Comparison of ENCODE assay signal across 19 cellular contexts in genomic region chr14:74875204-74875603, GRCh38. TPM values are rescaled to one million over a fixed set of nuclear protein-coding genes. Genes with fewer than 3 reads are reported as not detected.
DNase-seq lines count a peak whose midpoint lies in the region; ATAC-seq, FAIRE-seq and TF ChIP-seq lines count a peak whose summit lies in the region.
"Had no signal": no experiment of that assay in that cellular context is flagged by ENCODE, and none has a peak within 500 bp of the region (broad histone marks: within the 10 kb centered on the region; RNA-seq: fewer than 3 reads in every experiment).

No MANE protein-coding gene starts in this region.

- no peak overlapping the region for H3K9ac ChIP-seq in kidney (ENCODE audit: low read length in 2 of 2)

- CTCF ChIA-PET in CD4-positive, alpha-beta T cell (lab: Charles Lee): interaction anchor here (0.9 kb wide), 1 partner anchor 31 kb away, joined by 4 read pairs; no protein-coding TSS in a partner anchor
- CTCF ChIA-PET in HEK293 (lab: Yijun Ruan, JAX) (interaction anchor here (0.7 to 6.8 kb wide), 4 partner anchors 14 to 410 kb away, joined by 3 to 49 read pairs (median 4); no protein-coding TSS in a partner anchor), Calu3 (lab: Charles Lee) (interaction anchor here (1.6 kb wide), 1 partner anchor 14 kb away, joined by 5 read pairs; no protein-coding TSS in a partner anchor)
- CTCF ChIA-PET in activated CD4-positive, alpha-beta T cell treated with anti-CD3 and anti-CD28 coated beads, Interleukin-2, amount 10 ng/mL, durations not matched to agents 7 days and 5 days (lab: Charles Lee): interaction anchor here (1.2 to 7.7 kb wide), 3 partner anchors 14 to 59 kb away, joined by 3 to 66 read pairs (median 3); no protein-coding TSS in a partner anchor

- no peak for ATAC-seq in CD4-positive, alpha-beta T cell (ENCODE audit: poor library complexity)
- ATAC-seq in naive thymus-derived CD8-positive, alpha-beta T cell: no peak

- intact Hi-C loops in CD4-positive, alpha-beta T cell (cut with DNase I, micrococcal nuclease): no loop called here
- intact Hi-C loops in Calu3 (cut with micrococcal nuclease; ENCODE audit: unreplicated experiment): no loop called here
- intact Hi-C loops in kidney (cut with DNase I): no loop called here

- peak overlapping the region; percentile 6 for H3K27ac Mint-ChIP-seq in CD4-positive, alpha-beta T cell
- H3K27ac Mint-ChIP-seq in activated naive CD8-positive, alpha-beta T cell: peak overlapping the region; percentile 85
- H3K27ac Mint-ChIP-seq in naive thymus-derived CD8-positive, alpha-beta T cell: peak overlapping the region in 9 of 10 donors; percentile 58 to 95 (median 75)
- no peak overlapping the region for H3K27ac Mint-ChIP-seq in activated CD4-positive, alpha-beta T cell treated with anti-CD3 and anti-CD28 coated beads, Interleukin-2, amount 10 ng/mL, durations not matched to agents 7 days and 5 days
- no peak overlapping the region for H3K27ac Mint-ChIP-seq in Calu3 (ENCODE audit: unreplicated experiment)

- no peaks in the 10 kb centered on the region for H3K36me3 ChIP-seq in HEK293 (ENCODE audit: control insufficient read depth in 2 of 2, insufficient read depth in 1 of 2, low read length in 2 of 2)
- H3K36me3 ChIP-seq in kidney (ENCODE audit: control insufficient read depth in 1 of 2, insufficient read depth in 2 of 2, low read length in 2 of 2): no peaks in the 10 kb centered on the region

- no peak for TF ChIP-seq CTCF in CD4-positive, alpha-beta T cell (IDR thresholded peaks at IDR 0.05)
- TF ChIP-seq CTCF in HEK293 (tag by site-specific recombination; IDR thresholded peaks at IDR 0.05) (no peak), Calu3 (IDR thresholded peaks at IDR 0.05; ENCODE audit: unreplicated experiment) (no peak), kidney (IDR thresholded peaks at IDR 0.05; ENCODE audit: borderline replicate concordance, extremely low read depth, insufficient read depth) (no peak), D721Med (IDR thresholded peaks at IDR 0.05; ENCODE audit: insufficient read depth, missing control alignments) (no peak)

- no peaks in the 10 kb centered on the region for H3K4me1 ChIP-seq in HEK293 (ENCODE audit: control insufficient read depth, insufficient read depth, low read length)
- no peaks in the 10 kb centered on the region for H3K4me1 ChIP-seq in kidney (ENCODE audit: control insufficient read depth in 1 of 2, insufficient read depth in 1 of 2, low read depth in 1 of 2, low read length in 2 of 2)

- H3K4me1 Mint-ChIP-seq in CD4-positive, alpha-beta T cell (ENCODE audit: low read depth): peaks cover 32% of the 10 kb centered on the region
- H3K4me1 Mint-ChIP-seq in activated naive CD8-positive, alpha-beta T cell (ENCODE audit: low read depth): peaks cover 30% of the 10 kb centered on the region
- H3K4me1 Mint-ChIP-seq in naive thymus-derived CD8-positive, alpha-beta T cell: peaks cover 21 to 50% (median 35%) of the 10 kb centered on the region in 4 donors
- H3K4me1 Mint-ChIP-seq in activated CD4-positive, alpha-beta T cell treated with anti-CD3 and anti-CD28 coated beads, Interleukin-2, amount 10 ng/mL, durations not matched to agents 7 days and 5 days: peaks cover 23% of the 10 kb centered on the region
- H3K4me1 Mint-ChIP-seq in Calu3 (ENCODE audit: low read depth, unreplicated experiment): no peaks in the 10 kb centered on the region

- H3K27me3 ChIP-seq in CD4-positive, alpha-beta T cell (ENCODE audit: control insufficient read depth, insufficient read depth, low read length): no peaks in the 10 kb centered on the region

- H3K4me3 Mint-ChIP-seq in CD4-positive, alpha-beta T cell: peak overlapping the region; percentile 25
- peak overlapping the region; percentile 64 for H3K4me3 Mint-ChIP-seq in activated naive CD8-positive, alpha-beta T cell
- H3K4me3 Mint-ChIP-seq in naive thymus-derived CD8-positive, alpha-beta T cell: peak overlapping the region; percentile 62 to 79 (median 72)
- H3K4me3 Mint-ChIP-seq in activated CD4-positive, alpha-beta T cell treated with anti-CD3 and anti-CD28 coated beads, Interleukin-2, amount 10 ng/mL, durations not matched to agents 7 days and 5 days: no peak overlapping the region
- H3K4me3 Mint-ChIP-seq in Calu3 (ENCODE audit: low read depth, unreplicated experiment): no peak overlapping the region

- H3K36me3 Mint-ChIP-seq in CD4-positive, alpha-beta T cell (ENCODE audit: low read depth): no peaks in the 10 kb centered on the region
- H3K36me3 Mint-ChIP-seq in activated naive CD8-positive, alpha-beta T cell: no peaks in the 10 kb centered on the region
- no peaks in the 10 kb centered on the region for H3K36me3 Mint-ChIP-seq in naive thymus-derived CD8-positive, alpha-beta T cell
- H3K36me3 Mint-ChIP-seq in activated CD4-positive, alpha-beta T cell treated with anti-CD3 and anti-CD28 coated beads, Interleukin-2, amount 10 ng/mL, durations not matched to agents 7 days and 5 days (ENCODE audit: low read depth): no peaks in the 10 kb centered on the region
- H3K36me3 Mint-ChIP-seq in Calu3 (ENCODE audit: insufficient read depth, unreplicated experiment): no peaks in the 10 kb centered on the region
- H3K36me3 Mint-ChIP-seq: IgD-negative memory B cell had no signal

- H3K9me3 ChIP-seq in CD4-positive, alpha-beta T cell (ENCODE audit: control insufficient read depth, low read length): no peaks in the 10 kb centered on the region
- H3K9me3 ChIP-seq in HEK293 (ENCODE audit: control insufficient read depth, insufficient read depth, low read depth, low read length) (no peaks in the 10 kb centered on the region), kidney (ENCODE audit: control insufficient read depth in 1 of 2, low read length in 2 of 2) (no peaks in the 10 kb centered on the region)

- FAIRE-seq in kidney (lab: Jason Lieb, UNC): no peak
- no peak for FAIRE-seq in D721Med (lab: Jason Lieb, UNC)
- FAIRE-seq: H1 had no signal

- no peaks in the 10 kb centered on the region for H3K27me3 Mint-ChIP-seq in CD4-positive, alpha-beta T cell
- no peaks in the 10 kb centered on the region for H3K27me3 Mint-ChIP-seq in activated naive CD8-positive, alpha-beta T cell
- no peaks in the 10 kb centered on the region for H3K27me3 Mint-ChIP-seq in naive thymus-derived CD8-positive, alpha-beta T cell
- no peaks in the 10 kb centered on the region for H3K27me3 Mint-ChIP-seq in activated CD4-positive, alpha-beta T cell treated with anti-CD3 and anti-CD28 coated beads, Interleukin-2, amount 10 ng/mL, durations not matched to agents 7 days and 5 days
- no peaks in the 10 kb centered on the region for H3K27me3 Mint-ChIP-seq in Calu3 (ENCODE audit: unreplicated experiment)
- H3K27me3 Mint-ChIP-seq: IgD-negative memory B cell had no signal

- H3K9me3 Mint-ChIP-seq in CD4-positive, alpha-beta T cell: no peaks in the 10 kb centered on the region
- no peaks in the 10 kb centered on the region for H3K9me3 Mint-ChIP-seq in activated naive CD8-positive, alpha-beta T cell (ENCODE audit: low read depth)
- no peaks in the 10 kb centered on the region for H3K9me3 Mint-ChIP-seq in naive thymus-derived CD8-positive, alpha-beta T cell
- no peaks in the 10 kb centered on the region for H3K9me3 Mint-ChIP-seq in activated CD4-positive, alpha-beta T cell treated with anti-CD3 and anti-CD28 coated beads, Interleukin-2, amount 10 ng/mL, durations not matched to agents 7 days and 5 days
- no peaks in the 10 kb centered on the region for H3K9me3 Mint-ChIP-seq in Calu3 (ENCODE audit: low read depth, unreplicated experiment)
- H3K9me3 Mint-ChIP-seq: IgD-negative memory B cell had no signal

- no peak overlapping the region for H3K4me3 ChIP-seq in HEK293 (ENCODE audit: low read depth, low read length)
- H3K4me3 ChIP-seq in kidney (ENCODE audit: low read length in 2 of 2): no peak overlapping the region

- no peak overlapping the region for H3K27ac ChIP-seq in CD4-positive, alpha-beta T cell (ENCODE audit: low read depth, low read length)
- H3K27ac ChIP-seq in HEK293 (ENCODE audit: extremely low read depth, low read depth, low read length) (no peak overlapping the region), kidney (ENCODE audit: low read depth in 2 of 2, low read length in 2 of 2) (no peak overlapping the region)
- H3K27ac ChIP-seq: RWPE1 had no signal

- POLR2A ChIA-PET in CD4-positive, alpha-beta T cell (lab: Charles Lee): interaction anchor here (0.7 to 1.4 kb wide), 2 partner anchors 113 to 202 kb away, joined by 3 read pairs; no protein-coding TSS in a partner anchor
- POLR2A ChIA-PET in HEK293 (lab: Yijun Ruan, JAX): no interaction called here
- POLR2A ChIA-PET in naive thymus-derived CD8-positive, alpha-beta T cell (lab: Charles Lee): interaction anchor here (1.1 to 1.7 kb wide), 3 partner anchors 14 to 39 kb away, joined by 3 to 13 read pairs (median 3); no protein-coding TSS in a partner anchor
- POLR2A ChIA-PET in activated CD4-positive, alpha-beta T cell treated with anti-CD3 and anti-CD28 coated beads, Interleukin-2, amount 10 ng/mL, durations not matched to agents 7 days and 5 days (lab: Charles Lee): interaction anchor here (0.6 kb wide), 1 partner anchor 67 kb away, joined by 4 read pairs; no protein-coding TSS in a partner anchor

- DNase-seq in CD4-positive, alpha-beta T cell: no peak
- DNase-seq in naive thymus-derived CD8-positive, alpha-beta T cell: no peak
- DNase-seq in activated CD4-positive, alpha-beta T cell treated with anti-CD3 and anti-CD28 coated beads, Interleukin-2, amount 10 ng/mL, durations not matched to agents 7 days and 5 days: no peak
- DNase-seq in Calu3 (no peak), kidney (no peak), D721Med (ENCODE audit: insufficient read length, low spot score) (no peak)
- DNase-seq: ACHN, DMS 273 treated with DMSO at 0.1 percent for 48 hours, MV-4-11, NCI-H1417, NCI-H1930, NCI-H2171, NCI-H446, NCI-H748 treated with DMSO at 0.1 percent for 48 hours had no signal

- no TSS peak for BruUV-seq in Calu3 (replicated peaks; lab: Mats Ljungman, UMichigan)

RNA-seq across cellular contexts. Expression of gene PROX2, which starts 0.7 kb away (rescaled TPM):
- total RNA-seq in CD4-positive, alpha-beta T cell: under 1 TPM in 1 of 2 experiments, not detected in 1; 0.25 TPM
- under 1 TPM; 0.52 to 0.75 TPM for total RNA-seq in naive thymus-derived CD8-positive, alpha-beta T cell
- polyA plus RNA-seq in naive thymus-derived CD8-positive, alpha-beta T cell: under 1 TPM; 0.12 to 0.50 (median 0.22) TPM
- not detected for total RNA-seq in activated CD4-positive, alpha-beta T cell treated with anti-CD3 and anti-CD28 coated beads, Interleukin-2, amount 10 ng/mL, durations not matched to agents 7 days and 5 days
- total RNA-seq in Calu3 (2022) (not detected in 2 replicates), kidney (not detected)
- polyA plus RNA-seq in kidney (ENCODE audit: insufficient read depth, low read depth, low replicate concordance): not detected
- total RNA-seq: H1 had no signal
- polyA plus RNA-seq: IgD-negative memory B cell had no signal

RNA-seq across cellular contexts. Expression of gene DLST, which starts 6.5 kb away (rescaled TPM):
- total RNA-seq in CD4-positive, alpha-beta T cell: 100 to 1,000 TPM; 162 to 170 TPM
- total RNA-seq in naive thymus-derived CD8-positive, alpha-beta T cell: 100 to 1,000 TPM; 118 to 120 TPM
- 1 to 10 TPM; 8.8 to 9.3 (median 8.9) TPM for polyA plus RNA-seq in naive thymus-derived CD8-positive, alpha-beta T cell
- total RNA-seq in activated CD4-positive, alpha-beta T cell treated with anti-CD3 and anti-CD28 coated beads, Interleukin-2, amount 10 ng/mL, durations not matched to agents 7 days and 5 days: 100 to 1,000 TPM in 1 of 2 experiments, 10 to 100 TPM in 1; 92.6 to 106 TPM
- total RNA-seq in Calu3 (2022): 84.2 and 89.1 TPM in 2 replicates
- total RNA-seq in kidney: 98.6 TPM
- 112 TPM for polyA plus RNA-seq in kidney (ENCODE audit: insufficient read depth, low read depth, low replicate concordance)

RNA-seq across cellular contexts. Expression of gene RPS6KL1, which starts 47.9 kb away (rescaled TPM):
- total RNA-seq in CD4-positive, alpha-beta T cell: 10 to 100 TPM; 12.5 to 12.7 TPM
- 1 to 10 TPM; 3.8 to 6.4 TPM for total RNA-seq in naive thymus-derived CD8-positive, alpha-beta T cell
- 1 to 10 TPM in 2 of 3 donors, under 1 TPM in 1; 0.50 to 3.6 (median 1.7) TPM for polyA plus RNA-seq in naive thymus-derived CD8-positive, alpha-beta T cell
- 1 to 10 TPM; 4.5 to 4.6 TPM for total RNA-seq in activated CD4-positive, alpha-beta T cell treated with anti-CD3 and anti-CD28 coated beads, Interleukin-2, amount 10 ng/mL, durations not matched to agents 7 days and 5 days
- total RNA-seq in Calu3 (2022): 16.4 and 18.5 TPM in 2 replicates
- total RNA-seq in kidney: 7.9 TPM
- polyA plus RNA-seq in kidney (ENCODE audit: insufficient read depth, low read depth, low replicate concordance): 3.7 TPM

Comparison
In these comparisons a context has a peak if more than half of its experiments do, and no peak if none do; other contexts are left out.
1. H3K27ac Mint-ChIP-seq: peak in CD4-positive, alpha-beta T cell (single experiment), activated naive CD8-positive, alpha-beta T cell (single experiment) and naive thymus-derived CD8-positive, alpha-beta T cell (9 of 10); none in activated CD4-positive, alpha-beta T cell treated with anti-CD3 and anti-CD28 coated beads, Interleukin-2, amount 10 ng/mL, durations not matched to agents 7 days and 5 days (single experiment) and Calu3 (single experiment).
2. H3K4me3 Mint-ChIP-seq: peak in CD4-positive, alpha-beta T cell (single experiment), activated naive CD8-positive, alpha-beta T cell (single experiment) and naive thymus-derived CD8-positive, alpha-beta T cell (10 of 10); none in activated CD4-positive, alpha-beta T cell treated with anti-CD3 and anti-CD28 coated beads, Interleukin-2, amount 10 ng/mL, durations not matched to agents 7 days and 5 days (single experiment) and Calu3 (single experiment).